8 cellular contexts compared by ENCODE assay signal in genomic region chrX:1493877-1494510, GRCh38.
DNase-seq lines count a peak whose midpoint lies in the region; ATAC-seq lines count a peak whose summit lies in the region.

No MANE protein-coding gene starts in this region.

- H3K27ac ChIP-seq in iPS-20b (ENCODE audit: low read length) (no peak overlapping the region), caudate nucleus (ENCODE audit: low read depth, low read length) (no peak overlapping the region)

- ATAC-seq in GM18870 (IDR thresholded peaks at IDR 0.05; ENCODE audit: unreplicated experiment) (peak; percentile 46), HG02973 (IDR thresholded peaks at IDR 0.05; ENCODE audit: unreplicated experiment) (peak; percentile 48)

- H3K4me3 ChIP-seq in iPS-20b (ENCODE audit: low read length): peak overlapping the region; percentile 41; the same call in 1 of the 2 replicates

- DNase-seq in AML-193 (lab: John Stamatoyannopoulos, UW) (peak; percentile 20 to 34), RPMI8226 (peak; percentile 89), OCI-M2 (lab: John Stamatoyannopoulos, UW; ENCODE audit: unreplicated experiment) (no peak), NCI-H1930 (lab: John Stamatoyannopoulos, UW) (no peak), caudate nucleus (lab: John Stamatoyannopoulos, UW) (no peak)

- H3K27me3 ChIP-seq in iPS-20b (ENCODE audit: insufficient read depth, low read length): peaks cover 6% of the 10 kb centered on the region; the same call in 1 of the 2 replicates

- no peaks in the 10 kb centered on the region for H3K36me3 ChIP-seq in iPS-20b (ENCODE audit: insufficient read depth, low read depth, low read length)

- no peaks in the 10 kb centered on the region for H3K9me3 ChIP-seq in iPS-20b (ENCODE audit: insufficient read depth, low read depth, low read length)

- peaks cover 4% of the 10 kb centered on the region; the same call in 1 of the 2 replicates for H3K4me1 ChIP-seq in iPS-20b (ENCODE audit: insufficient read depth, low read length)

- no peak overlapping the region for H3K9ac ChIP-seq in iPS-20b (ENCODE audit: low read depth, low read length)

Comparison
In these comparisons a context has a peak if more than half of its experiments do, and no peak if none do; other contexts are left out.
1. DNase-seq: peak in AML-193 (2 of 2) and RPMI8226 (single experiment); none in OCI-M2 (single experiment), NCI-H1930 (0 of 2) and caudate nucleus (0 of 61).